In the genomic region with DNA sequence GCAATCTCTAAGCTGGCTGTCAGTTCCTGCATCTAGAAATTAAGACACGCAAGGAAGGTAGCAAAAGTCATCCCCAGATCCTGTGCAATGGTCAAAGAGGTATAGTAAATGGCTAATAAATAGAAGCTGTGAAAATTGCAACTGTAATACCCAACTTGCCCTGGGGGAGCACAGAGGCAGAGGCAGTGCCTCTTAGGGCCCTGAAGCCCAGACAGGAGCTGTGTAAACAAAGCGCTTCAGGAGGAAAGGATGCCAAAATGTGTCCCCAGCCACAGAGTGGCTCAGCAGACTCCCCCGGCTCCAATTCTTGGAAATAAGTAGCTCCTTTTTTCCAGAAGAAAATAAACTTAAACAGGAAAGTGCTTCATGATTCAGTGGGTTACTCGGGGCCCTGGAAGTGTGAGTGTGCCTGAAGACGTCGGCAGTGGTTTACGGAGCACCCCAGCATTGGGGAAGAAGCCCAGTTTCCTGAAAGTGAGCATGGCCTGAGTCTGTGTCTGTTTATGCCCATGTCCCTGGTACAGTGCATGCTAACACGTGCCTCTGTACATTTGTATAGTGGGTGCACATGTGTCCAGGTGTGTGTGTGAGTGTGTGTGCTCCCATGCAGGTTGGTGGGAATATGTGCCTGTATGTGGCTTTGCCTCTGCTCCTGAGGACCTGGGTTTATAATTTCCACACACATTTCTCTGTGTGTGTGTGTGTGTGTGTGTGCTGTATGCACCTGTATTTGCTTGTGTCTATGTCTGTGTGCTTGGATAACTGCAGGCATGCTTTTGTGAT, we compare ENCODE assay signal across 1 cellular context.
TF ChIP-seq lines count a peak whose summit lies in the region.

No MANE protein-coding gene starts in this region.

TF ChIP-seq in HCT116, 20 proteins besides CTCF, POLR2A, EP300 and RAD21 (continued from another document):
- TF ChIP-seq SRF (IDR thresholded peaks at IDR 0.05; ENCODE audit: low read depth) = no peak
